25 cellular contexts compared by ENCODE assay signal in genomic region chr2:147110962-147111361, GRCh38.
"Had no signal": no experiment of that assay in that cellular context is flagged by ENCODE, and none has a peak within 500 bp of the region (broad histone marks: within the 10 kb centered on the region; RNA-seq: fewer than 3 reads in every experiment).

No MANE protein-coding gene starts in this region.

- H3K27me3 ChIP-seq: MG63 had no signal

- DNase-seq: Karpas-422, Kasumi-1, MM.1S, MV-4-11, NCI-H1048, NCI-H1105, NCI-H1105 treated with DMSO at 0.1 percent for 48 hours, NCI-H1417, NCI-H1417 treated with DMSO at 0.1 percent for 48 hours, NCI-H1436, NCI-H1436 treated with DMSO at 0.1 percent for 48 hours, NCI-H146, NCI-H187, NCI-H187 treated with DMSO at 0.1 percent for 48 hours, NCI-H1930, NCI-H2029, NCI-H2029 treated with DMSO at 0.1 percent for 48 hours, NCI-H2081 treated with DMSO at 0.1 percent for 48 hours, NCI-H2107, NCI-H226, NCI-H345, NCI-H510A, NCI-H510A treated with DMSO at 0.1 percent for 48 hours, NCI-H524 had no signal

- H3K36me3 ChIP-seq: MG63 had no signal

- H3K4me3 ChIP-seq: MG63 had no signal
